ENCODE assay signal across 10 cellular contexts in the genomic region with DNA sequence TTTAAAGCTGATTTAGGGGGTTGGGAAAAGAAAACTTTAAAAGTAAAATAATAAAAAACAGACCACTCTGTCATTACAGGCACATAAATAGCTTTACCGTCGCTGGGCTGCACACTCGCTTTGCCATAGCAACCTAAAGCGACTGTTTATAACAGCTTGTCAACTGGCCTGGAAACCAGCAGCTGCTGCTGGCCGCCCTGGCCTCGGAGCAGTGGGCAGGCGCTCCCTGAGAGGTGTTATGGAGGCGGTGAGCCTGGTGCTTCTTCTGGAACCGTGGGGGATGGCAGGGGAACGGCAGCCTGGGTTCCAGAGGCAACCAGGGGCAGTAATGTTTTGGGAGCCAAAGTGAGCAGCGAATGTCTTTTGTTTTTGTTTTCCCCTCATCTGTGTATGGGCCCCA. TPM values are rescaled to one million over a fixed set of nuclear protein-coding genes. Genes with fewer than 3 reads are reported as not detected.
A peak's percentile ranks its signal among the peaks of the same experiment; 100 is the strongest.
DNase-seq lines count a peak whose midpoint lies in the region; ATAC-seq and TF ChIP-seq lines count a peak whose summit lies in the region.
"Had no signal": no experiment of that assay in that cellular context is flagged by ENCODE, and none has a peak within 500 bp of the region (broad histone marks: within the 10 kb centered on the region; RNA-seq: fewer than 3 reads in every experiment).

No MANE protein-coding gene starts in this region.

- H3K27me3 ChIP-seq in thyroid gland: no peaks in the 10 kb centered on the region

- H3K36me3 ChIP-seq in thyroid gland: no peaks in the 10 kb centered on the region

- H3K4me1 Mint-ChIP-seq in activated CD4-positive, alpha-beta T cell treated with anti-CD3 and anti-CD28 coated beads for 36 hours: peaks cover 70% of the 10 kb centered on the region

- TF ChIP-seq POLR2A in thyroid gland (IDR thresholded peaks at IDR 0.05): no peak

- intact Hi-C loops in activated CD4-positive, alpha-beta T cell treated with anti-CD3 and anti-CD28 coated beads for 36 hours (cut with DNase I, micrococcal nuclease): no loop called here
- intact Hi-C loops in thyroid gland (cut with DNase I): no loop called here

- H3K4me3 Mint-ChIP-seq in activated CD4-positive, alpha-beta T cell treated with anti-CD3 and anti-CD28 coated beads for 36 hours: no peak overlapping the region
- H3K4me3 Mint-ChIP-seq: naive B cell had no signal

- H3K9me3 ChIP-seq in thyroid gland: no peaks in the 10 kb centered on the region

- no peak for ATAC-seq in activated CD4-positive, alpha-beta T cell treated with anti-CD3 and anti-CD28 coated beads for 36 hours

- H3K27me3 Mint-ChIP-seq in activated CD4-positive, alpha-beta T cell treated with anti-CD3 and anti-CD28 coated beads for 36 hours: no peaks in the 10 kb centered on the region
- H3K27me3 Mint-ChIP-seq: naive B cell had no signal

- 9 to 21% methylated on average over 11 of the region's 11 CpGs for WGBS in thyroid gland, 2 donors

- CTCF ChIA-PET in activated CD4-positive, alpha-beta T cell treated with anti-CD3 and anti-CD28 coated beads for 36 hours (lab: Charles Lee): interaction anchor here (0.6 to 6.4 kb wide), 7 partner anchors 9 to 186 kb away, joined by 3 to 39 read pairs (median 7); partner anchors contain the start of gene ATP2B4

- DNase-seq in activated CD4-positive, alpha-beta T cell treated with anti-CD3 and anti-CD28 coated beads for 36 hours: no peak
- DNase-seq in activated CD4-positive, alpha-beta T cell treated with anti-CD3 and anti-CD28 coated beads, Interleukin-2, amount 50 U/mL, for 48 hours: no peak
- DNase-seq in choroid plexus epithelial cell (ENCODE audit: low read depth) (peak; percentile 78), medulla oblongata (ENCODE audit: extremely low spot score) (peak; percentile 47), thyroid gland (peak; percentile 50 to 66), dedifferentiated amniotic fluid mesenchymal stem cell (ENCODE audit: extremely low spot score) (no peak), GM20000 (ENCODE audit: low spot score) (no peak)
- DNase-seq in activated naive CD4-positive, alpha-beta T cell treated with anti-CD3 and anti-CD28 coated beads, Interleukin-2, amount 50 U/mL, for 16 hours: no peak
- DNase-seq: ACHN, naive B cell had no signal

- H3K9me3 Mint-ChIP-seq in activated CD4-positive, alpha-beta T cell treated with anti-CD3 and anti-CD28 coated beads for 36 hours (ENCODE audit: low read depth): no peaks in the 10 kb centered on the region
- H3K9me3 Mint-ChIP-seq: naive B cell had no signal

- TF ChIP-seq CTCF in choroid plexus epithelial cell (conservative IDR thresholded peaks at IDR 0.05; ENCODE audit: low read depth, low read length) (no peak), thyroid gland (IDR thresholded peaks at IDR 0.05) (no peak), GM20000 (IDR thresholded peaks at IDR 0.05; ENCODE audit: extremely low read depth, missing control alignments) (no peak)

- POLR2A ChIA-PET in activated CD4-positive, alpha-beta T cell treated with anti-CD3 and anti-CD28 coated beads for 36 hours (lab: Charles Lee): interaction anchor here (0.5 to 1.8 kb wide), 3 partner anchors 12 to 47 kb away, joined by 3 to 7 read pairs (median 5); no protein-coding TSS in a partner anchor

- peaks cover 2% of the 10 kb centered on the region for H3K36me3 Mint-ChIP-seq in activated CD4-positive, alpha-beta T cell treated with anti-CD3 and anti-CD28 coated beads for 36 hours (ENCODE audit: low read depth)
- H3K36me3 Mint-ChIP-seq: naive B cell had no signal

- H3K4me3 ChIP-seq in choroid plexus epithelial cell (ENCODE audit: low read depth, low read length) (no peak overlapping the region), thyroid gland (replicated peaks in 1 of 3) (no peak overlapping the region)

- peaks cover 31 to 76% of the 10 kb centered on the region in 2 donors for H3K4me1 ChIP-seq in thyroid gland

- H3K27ac ChIP-seq in thyroid gland: peak overlapping the region; percentile 26 to 83 (median 69)

- peak overlapping the region; percentile 63 for H3K27ac Mint-ChIP-seq in activated CD4-positive, alpha-beta T cell treated with anti-CD3 and anti-CD28 coated beads for 36 hours

RNA-seq across cellular contexts. Expression of gene ATP2B4, which starts 45.7 kb away (rescaled TPM):
- total RNA-seq in activated CD4-positive, alpha-beta T cell treated with anti-CD3 and anti-CD28 coated beads for 36 hours: 10 to 100 TPM; 36.2 to 38.8 TPM
- total RNA-seq in thyroid gland: 10 to 100 TPM; 41.3 to 46.1 (median 42.7) TPM

Comparison
In these comparisons a context has a peak if more than half of its experiments do, and no peak if none do; other contexts are left out.
1. DNase-seq: peak in choroid plexus epithelial cell (single experiment), medulla oblongata (single experiment) and thyroid gland (2 of 2); none in activated CD4-positive, alpha-beta T cell treated with anti-CD3 and anti-CD28 coated beads for 36 hours (single experiment), activated CD4-positive, alpha-beta T cell treated with anti-CD3 and anti-CD28 coated beads, Interleukin-2, amount 50 U/mL, for 48 hours (0 of 2), activated naive CD4-positive, alpha-beta T cell treated with anti-CD3 and anti-CD28 coated beads, Interleukin-2, amount 50 U/mL, for 16 hours (single experiment), dedifferentiated amniotic fluid mesenchymal stem cell (single experiment) and GM20000 (single experiment).